Comparison of ENCODE assay signal across 22 cellular contexts in genomic region chr6:13472099-13472498, GRCh38. TPM values are rescaled to one million over a fixed set of nuclear protein-coding genes. Genes with fewer than 3 reads are reported as not detected.
DNase-seq lines count a peak whose midpoint lies in the region; ATAC-seq and TF ChIP-seq lines count a peak whose summit lies in the region.
"Had no signal": no experiment of that assay in that cellular context is flagged by ENCODE, and none has a peak within 500 bp of the region (broad histone marks: within the 10 kb centered on the region; RNA-seq: fewer than 3 reads in every experiment).

No MANE protein-coding gene starts in this region.

- peaks cover 36% of the 10 kb centered on the region for H3K36me3 Mint-ChIP-seq in dendritic cell treated with granulocyte-macrophage colony-stimulating factor and Interleukin-4, amounts not matched to agents 40 ng/mL and 50 ng/mL, for 4 days (ENCODE audit: low read depth)
- peaks cover 29% of the 10 kb centered on the region for H3K36me3 Mint-ChIP-seq in stimulated activated memory B cell treated with anti-CD40 and anti-IgM and Interleukin-4, amounts not matched to agents 10 μg/mL and 1 μg/mL and 100 μg/mL, for 72 hours
- H3K36me3 Mint-ChIP-seq in activated CD4-positive, alpha-beta T cell treated with anti-CD3 and anti-CD28 coated beads, Interleukin-2, amount 10 ng/mL, durations not matched to agents 24 days and 14 days (ENCODE audit: low read depth): peaks cover 34% of the 10 kb centered on the region

- no peak overlapping the region for H3K4me3 ChIP-seq in right atrium auricular region
- H3K4me3 ChIP-seq in left ventricle myocardium inferior: no peak overlapping the region
- H3K4me3 ChIP-seq in Karpas-422 (ENCODE audit: low read length): no peak overlapping the region
- H3K4me3 ChIP-seq: K562 had no signal

- no peak overlapping the region for H3K9ac ChIP-seq in Karpas-422 (ENCODE audit: low read length)

- H3K4me3 Mint-ChIP-seq in dendritic cell treated with granulocyte-macrophage colony-stimulating factor and Interleukin-4, amounts not matched to agents 40 ng/mL and 50 ng/mL, for 4 days: no peak overlapping the region
- no peak overlapping the region for H3K4me3 Mint-ChIP-seq in stimulated activated memory B cell treated with anti-CD40 and anti-IgM and Interleukin-4, amounts not matched to agents 10 μg/mL and 1 μg/mL and 100 μg/mL, for 72 hours
- H3K4me3 Mint-ChIP-seq in activated CD4-positive, alpha-beta T cell treated with anti-CD3 and anti-CD28 coated beads, Interleukin-2, amount 10 ng/mL, durations not matched to agents 24 days and 14 days: no peak overlapping the region
- H3K4me3 Mint-ChIP-seq: CD8-positive, alpha-beta memory T cell; H9 had no signal

- H3K4me1 ChIP-seq in right atrium auricular region (peaks cover 0 to 75% of the 10 kb centered on the region in 2 donors), left ventricle myocardium inferior (peaks cover 81% of the 10 kb centered on the region), Karpas-422 (ENCODE audit: low read length) (peaks cover 62% of the 10 kb centered on the region)

- no peaks in the 10 kb centered on the region for H3K27me3 Mint-ChIP-seq in dendritic cell treated with granulocyte-macrophage colony-stimulating factor and Interleukin-4, amounts not matched to agents 40 ng/mL and 50 ng/mL, for 4 days
- no peaks in the 10 kb centered on the region for H3K27me3 Mint-ChIP-seq in stimulated activated memory B cell treated with anti-CD40 and anti-IgM and Interleukin-4, amounts not matched to agents 10 μg/mL and 1 μg/mL and 100 μg/mL, for 72 hours
- no peaks in the 10 kb centered on the region for H3K27me3 Mint-ChIP-seq in activated CD4-positive, alpha-beta T cell treated with anti-CD3 and anti-CD28 coated beads, Interleukin-2, amount 10 ng/mL, durations not matched to agents 24 days and 14 days
- H3K27me3 Mint-ChIP-seq: CD8-positive, alpha-beta memory T cell had no signal

- no peaks in the 10 kb centered on the region for H3K9me2 ChIP-seq in Karpas-422 (replicated peaks; ENCODE audit: insufficient read depth, low read length)

- peak overlapping the region; percentile 65 for H3K4me2 ChIP-seq in Karpas-422 (ENCODE audit: low read depth, low read length, poor library complexity, severe bottlenecking)

- no peaks in the 10 kb centered on the region for H3K9me3 Mint-ChIP-seq in dendritic cell treated with granulocyte-macrophage colony-stimulating factor and Interleukin-4, amounts not matched to agents 40 ng/mL and 50 ng/mL, for 4 days
- no peaks in the 10 kb centered on the region for H3K9me3 Mint-ChIP-seq in stimulated activated memory B cell treated with anti-CD40 and anti-IgM and Interleukin-4, amounts not matched to agents 10 μg/mL and 1 μg/mL and 100 μg/mL, for 72 hours
- H3K9me3 Mint-ChIP-seq in activated CD4-positive, alpha-beta T cell treated with anti-CD3 and anti-CD28 coated beads, Interleukin-2, amount 10 ng/mL, durations not matched to agents 24 days and 14 days: peaks cover 5% of the 10 kb centered on the region
- H3K9me3 Mint-ChIP-seq: CD8-positive, alpha-beta memory T cell; H9 had no signal

- H3K36me3 ChIP-seq in right atrium auricular region (no peaks in the 10 kb centered on the region), left ventricle myocardium inferior (peaks cover 13% of the 10 kb centered on the region), Karpas-422 (ENCODE audit: insufficient read depth, low read length) (peaks cover 9% of the 10 kb centered on the region)

- H3K79me2 ChIP-seq in Karpas-422 (ENCODE audit: low read length): peaks cover 90% of the 10 kb centered on the region

- no peak overlapping the region for H2AFZ ChIP-seq in Karpas-422 (ENCODE audit: low read length)

- TF ChIP-seq CTCF in right atrium auricular region (IDR thresholded peaks at IDR 0.05) (no peak), left ventricle myocardium inferior (IDR thresholded peaks at IDR 0.05; ENCODE audit: borderline replicate concordance) (no peak)

- peaks cover 63% of the 10 kb centered on the region for H3K4me1 Mint-ChIP-seq in dendritic cell treated with granulocyte-macrophage colony-stimulating factor and Interleukin-4, amounts not matched to agents 40 ng/mL and 50 ng/mL, for 4 days (ENCODE audit: low read depth)
- peaks cover 50% of the 10 kb centered on the region for H3K4me1 Mint-ChIP-seq in stimulated activated memory B cell treated with anti-CD40 and anti-IgM and Interleukin-4, amounts not matched to agents 10 μg/mL and 1 μg/mL and 100 μg/mL, for 72 hours
- peaks cover 12% of the 10 kb centered on the region for H3K4me1 Mint-ChIP-seq in activated CD4-positive, alpha-beta T cell treated with anti-CD3 and anti-CD28 coated beads, Interleukin-2, amount 10 ng/mL, durations not matched to agents 24 days and 14 days

- DNase-seq in right atrium auricular region (ENCODE audit: low spot score): no peak
- no peak for DNase-seq in left ventricle myocardium inferior
- no peak for DNase-seq in Karpas-422
- no peak for DNase-seq in glomerular visceral epithelial cell (ENCODE audit: extremely low spot score)
- no peak for DNase-seq in NCI-H1092 treated with DMSO at 0.1 percent for 48 hours (lab: John Stamatoyannopoulos, UW)
- no peak for DNase-seq in activated CD4-positive, alpha-beta T cell treated with anti-CD3 and anti-CD28 coated beads, Interleukin-2, amount 10 ng/mL, durations not matched to agents 24 days and 14 days
- DNase-seq: C1 segment of cervical spinal cord; CD8-positive, alpha-beta memory T cell; DMS79; H9; NCI-H1694 treated with DMSO at 0.1 percent for 48 hours; NCI-H2107; NCI-H510A; NCI-H748 treated with DMSO at 0.1 percent for 48 hours; NK-92 treated with Interleukin-12 subunit alpha and Interleukin-12 subunit beta, amount 100 ng/mL, for 24 hours; RPMI8226; SHP77 treated with DMSO at 0.1 percent for 48 hours had no signal

- peaks cover 7% of the 10 kb centered on the region; the same call in 1 of the 2 replicates for H4K20me1 ChIP-seq in Karpas-422 (ENCODE audit: insufficient read depth, low read depth, low read length)

- H3K9me3 ChIP-seq in right atrium auricular region (no peaks in the 10 kb centered on the region), left ventricle myocardium inferior (replicated peaks) (peaks cover 6% of the 10 kb centered on the region), Karpas-422 (ENCODE audit: low read length) (no peaks in the 10 kb centered on the region)

- no peaks in the 10 kb centered on the region for H3K27me3 ChIP-seq in right atrium auricular region
- H3K27me3 ChIP-seq in left ventricle myocardium inferior (ENCODE audit: low read depth): no peaks in the 10 kb centered on the region
- no peaks in the 10 kb centered on the region for H3K27me3 ChIP-seq in Karpas-422 (ENCODE audit: low read length)

- ATAC-seq in stimulated activated memory B cell treated with anti-CD40 and anti-IgM and Interleukin-4, amounts not matched to agents 10 μg/mL and 1 μg/mL and 100 μg/mL, for 72 hours: no peak
- ATAC-seq: SK-N-SH treated with all-trans-retinoic acid at 6 μM for 48 hours had no signal

- intact Hi-C loops in left ventricle myocardium inferior (cut with micrococcal nuclease): no loop called here
- intact Hi-C loops in dendritic cell treated with granulocyte-macrophage colony-stimulating factor and Interleukin-4, amounts not matched to agents 40 ng/mL and 50 ng/mL, for 4 days (cut with micrococcal nuclease): no loop called here
- intact Hi-C loops in activated CD4-positive, alpha-beta T cell treated with anti-CD3 and anti-CD28 coated beads, Interleukin-2, amount 10 ng/mL, durations not matched to agents 24 days and 14 days (cut with micrococcal nuclease): no loop called here

- H3K27ac ChIP-seq in right atrium auricular region: peak overlapping the region; percentile 79 to 87
- H3K27ac ChIP-seq in left ventricle myocardium inferior (replicated peaks): no peak overlapping the region
- peak overlapping the region; percentile 79 for H3K27ac ChIP-seq in Karpas-422 (ENCODE audit: low read length)

- peak overlapping the region; percentile 85 for H3K27ac Mint-ChIP-seq in dendritic cell treated with granulocyte-macrophage colony-stimulating factor and Interleukin-4, amounts not matched to agents 40 ng/mL and 50 ng/mL, for 4 days
- H3K27ac Mint-ChIP-seq in stimulated activated memory B cell treated with anti-CD40 and anti-IgM and Interleukin-4, amounts not matched to agents 10 μg/mL and 1 μg/mL and 100 μg/mL, for 72 hours: peak overlapping the region; percentile 67
- no peak overlapping the region for H3K27ac Mint-ChIP-seq in activated CD4-positive, alpha-beta T cell treated with anti-CD3 and anti-CD28 coated beads, Interleukin-2, amount 10 ng/mL, durations not matched to agents 24 days and 14 days

RNA-seq across cellular contexts. Expression of gene GFOD1, which starts 15.3 kb away (rescaled TPM):
- 10 to 100 TPM; 66.2 to 96.3 TPM for total RNA-seq in right atrium auricular region
- total RNA-seq in left ventricle myocardium inferior: 51.6 TPM
- 27.1 and 29.5 TPM in 2 replicates for total RNA-seq in Karpas-422 (2014; rRNA removed; shearing (Covaris generic); ENCODE audit: low replicate concordance)
- 9.8 and 10.2 TPM in 2 replicates for total RNA-seq in activated CD4-positive, alpha-beta T cell treated with anti-CD3 and anti-CD28 coated beads, Interleukin-2, amount 10 ng/mL, durations not matched to agents 24 days and 14 days
- total RNA-seq: G401 had no signal
